Comparison of ENCODE assay signal across 18 cellular contexts in the genomic region with DNA sequence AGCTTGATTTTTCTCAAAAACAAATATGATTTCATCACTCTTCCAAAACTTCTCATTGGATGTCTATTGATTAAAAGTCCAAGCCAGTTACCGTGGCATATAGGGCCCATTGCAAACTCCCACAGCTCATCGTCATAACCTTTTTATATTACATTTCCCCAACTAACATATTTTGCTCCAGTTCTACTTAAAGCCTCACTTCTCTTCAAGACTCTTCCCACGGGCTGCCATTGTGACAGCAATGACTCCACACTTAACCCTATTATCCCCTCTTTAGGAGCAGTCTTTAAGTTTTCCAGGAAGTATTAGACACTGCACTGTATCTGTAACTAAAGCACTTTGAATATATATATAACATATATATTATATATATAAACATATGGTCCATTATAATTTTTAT. TPM values are rescaled to one million over a fixed set of nuclear protein-coding genes. Genes with fewer than 3 reads are reported as not detected.
DNase-seq lines count a peak whose midpoint lies in the region; ATAC-seq and TF ChIP-seq lines count a peak whose summit lies in the region.
"Had no signal": no experiment of that assay in that cellular context is flagged by ENCODE, and none has a peak within 500 bp of the region (broad histone marks: within the 10 kb centered on the region; RNA-seq: fewer than 3 reads in every experiment).

No MANE protein-coding gene starts in this region.

- H3K4me3 ChIP-seq in BLaER1 treated with 17β-estradiol and CSF1 and Interleukin-3, amounts not matched to agents 10 nM and 100 nM = no peak overlapping the region
- H3K4me3 ChIP-seq in CD8-positive, alpha-beta memory T cell (ENCODE audit: low read length) = no peak overlapping the region
- H3K4me3 ChIP-seq in Karpas-422 (ENCODE audit: low read length) (no peak overlapping the region), transverse colon (no peak overlapping the region)
- H3K4me3 ChIP-seq: coronary artery, GM23338, Peyer's patch had no signal

- peaks cover 0 to 8% (median 0%) of the 10 kb centered on the region in 11 experiments; a peak in 2 of 22 replicates for H3K9me3 ChIP-seq in BLaER1 treated with 17β-estradiol and CSF1 and Interleukin-3, amounts not matched to agents 10 nM and 100 nM (replicated peaks in 1 of 11)
- no peaks in the 10 kb centered on the region for H3K9me3 ChIP-seq in CD8-positive, alpha-beta memory T cell (ENCODE audit: low read length)
- H3K9me3 ChIP-seq in Karpas-422 (ENCODE audit: low read length) = no peaks in the 10 kb centered on the region
- H3K9me3 ChIP-seq in transverse colon = no peaks in the 10 kb centered on the region
- H3K9me3 ChIP-seq: Peyer's patch had no signal

- no peak for TF ChIP-seq POLR2A in transverse colon (IDR thresholded peaks at IDR 0.05)

- peaks cover 23 to 86% (median 52%) of the 10 kb centered on the region in 10 experiments for H3K4me1 ChIP-seq in BLaER1 treated with 17β-estradiol and CSF1 and Interleukin-3, amounts not matched to agents 10 nM and 100 nM
- H3K4me1 ChIP-seq in CD8-positive, alpha-beta memory T cell (ENCODE audit: insufficient read depth, low read length) = peaks cover 35% of the 10 kb centered on the region
- H3K4me1 ChIP-seq in Karpas-422 (ENCODE audit: low read length) (no peaks in the 10 kb centered on the region), transverse colon (peaks cover 0 to 6% (median 0%) of the 10 kb centered on the region in 4 donors)

- H4K20me1 ChIP-seq in BLaER1 treated with 17β-estradiol and CSF1 and Interleukin-3, amounts not matched to agents 10 nM and 100 nM = no peaks in the 10 kb centered on the region
- no peaks in the 10 kb centered on the region for H4K20me1 ChIP-seq in Karpas-422 (ENCODE audit: insufficient read depth, low read depth, low read length)

- H3K9ac ChIP-seq in BLaER1 treated with 17β-estradiol and CSF1 and Interleukin-3, amounts not matched to agents 10 nM and 100 nM = peak overlapping the region in 6 of 11 experiments; percentile 23 to 84 (median 50); a peak in 13 of 22 replicates
- H3K9ac ChIP-seq in Karpas-422 (ENCODE audit: low read length) = no peak overlapping the region

- no peaks in the 10 kb centered on the region for H3K79me2 ChIP-seq in Karpas-422 (ENCODE audit: low read length)

- POLR2A ChIA-PET in CD8-positive, alpha-beta memory T cell (lab: Charles Lee) = interaction anchor here (1.0 to 1.7 kb wide), 2 partner anchors 82 to 83 kb away, joined by 4 read pairs; a partner anchor contains a TSS
- POLR2A ChIA-PET in activated naive CD8-positive, alpha-beta T cell treated with anti-CD3 and anti-CD28 coated beads, Interleukin-2, amount 10 ng/mL, durations not matched to agents 7 days and 5 days (lab: Charles Lee) = no interaction called here

- no peak for TF ChIP-seq EP300 in transverse colon (IDR thresholded peaks at IDR 0.05; ENCODE audit: low read depth)

- DNase-seq in CD8-positive, alpha-beta memory T cell = no peak
- no peak for DNase-seq in activated naive CD8-positive, alpha-beta T cell treated with anti-CD3 and anti-CD28 coated beads, Interleukin-2, amount 10 ng/mL, durations not matched to agents 7 days and 5 days
- no peak for DNase-seq in SW480 (ENCODE audit: low spot score)
- no peak for DNase-seq in Karpas-422
- DNase-seq in transverse colon = no peak
- no peak for DNase-seq in SHP77 treated with DMSO at 0.1 percent for 48 hours (lab: John Stamatoyannopoulos, UW)
- DNase-seq: activated T-cell treated with anti-CD3 and anti-CD28 coated beads, Interleukin-2, amount 50 U/mL, for 48 hours; IMR-90; NCI-H526 treated with DMSO at 0.1 percent for 48 hours; Peyer's patch had no signal

- peak overlapping the region; percentile 13 to 93 (median 53); a peak in 19 of 22 replicates for H3K4me2 ChIP-seq in BLaER1 treated with 17β-estradiol and CSF1 and Interleukin-3, amounts not matched to agents 10 nM and 100 nM
- no peak overlapping the region for H3K4me2 ChIP-seq in Karpas-422 (ENCODE audit: low read depth, low read length, poor library complexity, severe bottlenecking)
- H3K4me2 ChIP-seq: GM23338 had no signal

- H3K27me3 Mint-ChIP-seq in CD8-positive, alpha-beta memory T cell = peaks cover 0 to 2% of the 10 kb centered on the region in 2 donors
- no peaks in the 10 kb centered on the region for H3K27me3 Mint-ChIP-seq in activated naive CD8-positive, alpha-beta T cell treated with anti-CD3 and anti-CD28 coated beads, Interleukin-2, amount 10 ng/mL, durations not matched to agents 7 days and 5 days

- intact Hi-C loops in transverse colon (cut with DNase I; ENCODE audit: low total_unique reads) = no loop called here

- 70 to 73% methylated on average over 3 of the region's 3 CpGs for WGBS in transverse colon (ENCODE audit: low coverage in 1 of 2), 2 donors

- H3K27ac ChIP-seq in BLaER1 treated with 17β-estradiol and CSF1 and Interleukin-3, amounts not matched to agents 10 nM and 100 nM = peak overlapping the region in 10 of 11 experiments; percentile 52 to 96 (median 71); a peak in 18 of 22 replicates
- no peak overlapping the region for H3K27ac ChIP-seq in CD8-positive, alpha-beta memory T cell (ENCODE audit: low read depth, low read length)
- H3K27ac ChIP-seq in Karpas-422 (ENCODE audit: low read length) = no peak overlapping the region
- no peak overlapping the region for H3K27ac ChIP-seq in transverse colon
- H3K27ac ChIP-seq: coronary artery had no signal

- TF ChIP-seq CTCF in transverse colon (IDR thresholded peaks at IDR 0.05) = no peak

- peaks cover 51 to 68% (median 66%) of the 10 kb centered on the region in 3 donors for H3K4me1 Mint-ChIP-seq in CD8-positive, alpha-beta memory T cell
- peaks cover 47% of the 10 kb centered on the region for H3K4me1 Mint-ChIP-seq in activated naive CD8-positive, alpha-beta T cell treated with anti-CD3 and anti-CD28 coated beads, Interleukin-2, amount 10 ng/mL, durations not matched to agents 7 days and 5 days
- H3K4me1 Mint-ChIP-seq: GM23338, WTC11 had no signal

- no peaks in the 10 kb centered on the region for H3K27me3 ChIP-seq in BLaER1 treated with 17β-estradiol and CSF1 and Interleukin-3, amounts not matched to agents 10 nM and 100 nM
- no peaks in the 10 kb centered on the region for H3K27me3 ChIP-seq in CD8-positive, alpha-beta memory T cell (ENCODE audit: insufficient read depth, low read length, poor library complexity, severe bottlenecking)
- H3K27me3 ChIP-seq in Karpas-422 (ENCODE audit: low read length) (no peaks in the 10 kb centered on the region), transverse colon (no peaks in the 10 kb centered on the region)
- H3K27me3 ChIP-seq: Peyer's patch had no signal

- in situ Hi-C loops in transverse colon (cut with MboI; ENCODE audit: low pct_ligation_motif_present in 1 of 4, low pct_unique_long_range_greater_than_20kb in 1 of 4, low sequenced_read_pairs in 3 of 4) = no loop called here

- no peaks in the 10 kb centered on the region for H3K9me3 Mint-ChIP-seq in CD8-positive, alpha-beta memory T cell
- no peaks in the 10 kb centered on the region for H3K9me3 Mint-ChIP-seq in activated naive CD8-positive, alpha-beta T cell treated with anti-CD3 and anti-CD28 coated beads, Interleukin-2, amount 10 ng/mL, durations not matched to agents 7 days and 5 days
- H3K9me3 Mint-ChIP-seq: GM23338, WTC11 had no signal

- H3K27ac Mint-ChIP-seq in CD8-positive, alpha-beta memory T cell = peak overlapping the region in 7 of 8 donors; percentile 4 to 91 (median 55)
- peak overlapping the region; percentile 43 for H3K27ac Mint-ChIP-seq in activated naive CD8-positive, alpha-beta T cell treated with anti-CD3 and anti-CD28 coated beads, Interleukin-2, amount 10 ng/mL, durations not matched to agents 7 days and 5 days
- H3K27ac Mint-ChIP-seq: GM23338, WTC11 had no signal

- no peaks in the 10 kb centered on the region for H3K9me2 ChIP-seq in Karpas-422 (replicated peaks; ENCODE audit: insufficient read depth, low read length)

- no peak overlapping the region for H2AFZ ChIP-seq in Karpas-422 (ENCODE audit: low read length)

- H3K4me3 Mint-ChIP-seq in CD8-positive, alpha-beta memory T cell = peak overlapping the region in 4 of 7 donors; percentile 1 to 60 (median 17)
- peak overlapping the region; percentile 14 for H3K4me3 Mint-ChIP-seq in activated naive CD8-positive, alpha-beta T cell treated with anti-CD3 and anti-CD28 coated beads, Interleukin-2, amount 10 ng/mL, durations not matched to agents 7 days and 5 days
- H3K4me3 Mint-ChIP-seq: GM23338, WTC11 had no signal

- ATAC-seq in HG03432 (IDR thresholded peaks at IDR 0.05; ENCODE audit: unreplicated experiment) = peak; percentile 14
- ATAC-seq in activated naive CD8-positive, alpha-beta T cell treated with anti-CD3 and anti-CD28 coated beads, Interleukin-2, amount 10 ng/mL, durations not matched to agents 7 days and 5 days (ENCODE audit: low read depth) = no peak
- ATAC-seq: GM23338, WTC11 had no signal

- H3K36me3 ChIP-seq in BLaER1 treated with 17β-estradiol and CSF1 and Interleukin-3, amounts not matched to agents 10 nM and 100 nM = no peaks in the 10 kb centered on the region
- H3K36me3 ChIP-seq in CD8-positive, alpha-beta memory T cell (ENCODE audit: insufficient read depth, low read length) = no peaks in the 10 kb centered on the region
- no peaks in the 10 kb centered on the region for H3K36me3 ChIP-seq in Karpas-422 (ENCODE audit: insufficient read depth, low read length)
- no peaks in the 10 kb centered on the region for H3K36me3 ChIP-seq in transverse colon
- H3K36me3 ChIP-seq: Peyer's patch had no signal

- CTCF ChIA-PET in CD8-positive, alpha-beta memory T cell (lab: Charles Lee) = interaction anchor here (1.0 to 2.2 kb wide), 5 partner anchors 12 to 100 kb away, joined by 3 to 10 read pairs (median 3); no protein-coding TSS in a partner anchor

- peaks cover 0 to 4% (median 1%) of the 10 kb centered on the region in 3 donors for H3K36me3 Mint-ChIP-seq in CD8-positive, alpha-beta memory T cell
- H3K36me3 Mint-ChIP-seq in activated naive CD8-positive, alpha-beta T cell treated with anti-CD3 and anti-CD28 coated beads, Interleukin-2, amount 10 ng/mL, durations not matched to agents 7 days and 5 days = peaks cover 7% of the 10 kb centered on the region
- H3K36me3 Mint-ChIP-seq: WTC11 had no signal

RNA-seq across cellular contexts. Expression of a gene that starts 44.5 kb away (rescaled TPM):
- total RNA-seq in CD8-positive, alpha-beta memory T cell = 1 to 10 TPM; 3.3 to 3.5 TPM
- 5.9 TPM for polyA plus RNA-seq in CD8-positive, alpha-beta memory T cell
- 1 to 10 TPM; 4.7 to 5.4 TPM for total RNA-seq in activated naive CD8-positive, alpha-beta T cell treated with anti-CD3 and anti-CD28 coated beads, Interleukin-2, amount 10 ng/mL, durations not matched to agents 7 days and 5 days
- not detected in 2 replicates for total RNA-seq in Karpas-422 (2014; rRNA removed; shearing (Covaris generic); ENCODE audit: low replicate concordance)
- total RNA-seq in transverse colon = 1 to 10 TPM in 1 of 4 donors, under 1 TPM in 1, not detected in 2; 0.68 to 1.3 TPM
- total RNA-seq: GM23338, IMR-90, lung microvascular endothelial cell, renal cortical epithelial cell, WTC11 had no signal
- polyA plus RNA-seq: GM23338, IMR-90, neural cell had no signal

Comparison
In these comparisons a context has a peak if more than half of its experiments do, and no peak if none do; other contexts are left out.
1. H3K27ac ChIP-seq: peak in BLaER1 treated with 17β-estradiol and CSF1 and Interleukin-3, amounts not matched to agents 10 nM and 100 nM (10 of 11); none in CD8-positive, alpha-beta memory T cell (single experiment), Karpas-422 (single experiment) and transverse colon (0 of 4).